ENCODE assay signal across 20 cellular contexts in genomic region chrX:2507904-2508630, GRCh38. TPM values are rescaled to one million over a fixed set of nuclear protein-coding genes. Genes with fewer than 3 reads are reported as not detected.
A peak's percentile ranks its signal among the peaks of the same experiment; 100 is the strongest.
DNase-seq lines count a peak whose midpoint lies in the region; ATAC-seq, FAIRE-seq and TF ChIP-seq lines count a peak whose summit lies in the region.
"Had no signal": no experiment of that assay in that cellular context is flagged by ENCODE, and none has a peak within 500 bp of the region (broad histone marks: within the 10 kb centered on the region; RNA-seq: fewer than 3 reads in every experiment).

No MANE protein-coding gene starts in this region.

- H3K9me3 ChIP-seq in breast epithelium (no peaks in the 10 kb centered on the region), pancreas (no peaks in the 10 kb centered on the region), upper lobe of right lung (no peaks in the 10 kb centered on the region), prostate gland (no peaks in the 10 kb centered on the region)

- H3K4me1 ChIP-seq in breast epithelium (no peaks in the 10 kb centered on the region), pancreas (peaks cover 0 to 6% (median 0%) of the 10 kb centered on the region in 3 donors), upper lobe of right lung (no peaks in the 10 kb centered on the region), prostate gland (replicated peaks) (no peaks in the 10 kb centered on the region)

- H3K36me3 ChIP-seq in breast epithelium (no peaks in the 10 kb centered on the region), pancreas (no peaks in the 10 kb centered on the region), upper lobe of right lung (no peaks in the 10 kb centered on the region), prostate gland (no peaks in the 10 kb centered on the region)

- BruUV-seq in MCF 10A (replicated peaks; lab: Mats Ljungman, UMichigan), result no TSS peak

- ATAC-seq in pancreas (peak; percentile 39 to 86 (median 67)), upper lobe of right lung (no peak)
- no peak for ATAC-seq in activated CD4-positive, alpha-beta T cell treated with anti-CD3 and anti-CD28 coated beads for 36 hours

- 49 to 50% methylated on average over 8 of the region's 8 CpGs for WGBS in pancreas, 2 donors
- 82% methylated on average over 8 of the region's 8 CpGs for WGBS in prostate gland

- H3K36me3 Mint-ChIP-seq in MCF 10A (ENCODE audit: insufficient read depth, unreplicated experiment), result no peaks in the 10 kb centered on the region
- H3K36me3 Mint-ChIP-seq in activated CD4-positive, alpha-beta T cell treated with anti-CD3 and anti-CD28 coated beads for 36 hours (ENCODE audit: low read depth), result no peaks in the 10 kb centered on the region
- H3K36me3 Mint-ChIP-seq: CD4-positive, alpha-beta memory T cell had no signal

- TF ChIP-seq CTCF in MCF 10A (IDR thresholded peaks at IDR 0.05; ENCODE audit: unreplicated experiment), result no peak
- TF ChIP-seq CTCF in breast epithelium (IDR thresholded peaks at IDR 0.05), result no peak
- TF ChIP-seq CTCF in pancreas (IDR thresholded peaks at IDR 0.05), result no peak
- TF ChIP-seq CTCF in upper lobe of right lung (IDR thresholded peaks at IDR 0.05), result no peak
- TF ChIP-seq CTCF in prostate gland (IDR thresholded peaks at IDR 0.05), result no peak

- peaks cover 10% of the 10 kb centered on the region for H3K27me3 Mint-ChIP-seq in MCF 10A (ENCODE audit: insufficient read depth, unreplicated experiment)
- H3K27me3 Mint-ChIP-seq in activated CD4-positive, alpha-beta T cell treated with anti-CD3 and anti-CD28 coated beads for 36 hours, result no peaks in the 10 kb centered on the region

- H3K27ac ChIP-seq in breast epithelium (no peak overlapping the region), pancreas (no peak overlapping the region), upper lobe of right lung (no peak overlapping the region), substantia nigra (ENCODE audit: low read depth, low read length, poor library complexity, severe bottlenecking) (no peak overlapping the region), prostate gland (no peak overlapping the region)
- H3K27ac ChIP-seq: RWPE1 had no signal

- intact Hi-C loops in MCF 10A (cut with micrococcal nuclease), result no loop called here
- intact Hi-C loops in breast epithelium (cut with DNase I; ENCODE audit: low total_unique reads), result no loop called here
- intact Hi-C loops in pancreas (cut with DNase I), result no loop called here
- intact Hi-C loops in upper lobe of right lung (cut with DNase I), result no loop called here
- intact Hi-C loops in activated CD4-positive, alpha-beta T cell treated with anti-CD3 and anti-CD28 coated beads for 36 hours (cut with DNase I, micrococcal nuclease), result no loop called here
- intact Hi-C loops in prostate gland (cut with DNase I), result no loop called here

- peak overlapping the region; percentile 18 for H3K27ac Mint-ChIP-seq in MCF 10A (ENCODE audit: low read depth, unreplicated experiment)
- H3K27ac Mint-ChIP-seq in activated CD4-positive, alpha-beta T cell treated with anti-CD3 and anti-CD28 coated beads for 36 hours, result no peak overlapping the region

- POLR2A ChIA-PET in MCF 10A (lab: Yijun Ruan, JAX), result no interaction called here
- POLR2A ChIA-PET in activated CD4-positive, alpha-beta T cell treated with anti-CD3 and anti-CD28 coated beads for 36 hours (lab: Charles Lee), result no interaction called here

- H3K4me1 Mint-ChIP-seq in MCF 10A (ENCODE audit: insufficient read depth, unreplicated experiment), result peaks cover 6% of the 10 kb centered on the region
- no peaks in the 10 kb centered on the region for H3K4me1 Mint-ChIP-seq in activated CD4-positive, alpha-beta T cell treated with anti-CD3 and anti-CD28 coated beads for 36 hours

- no peak for FAIRE-seq in pancreas (lab: Jason Lieb, UNC)
- FAIRE-seq: D721Med had no signal

- no peaks in the 10 kb centered on the region for H3K27me3 ChIP-seq in breast epithelium
- no peaks in the 10 kb centered on the region for H3K27me3 ChIP-seq in pancreas
- no peaks in the 10 kb centered on the region for H3K27me3 ChIP-seq in upper lobe of right lung
- H3K27me3 ChIP-seq in prostate gland (replicated peaks; ENCODE audit: insufficient read depth), result no peaks in the 10 kb centered on the region

- no peak overlapping the region for H3K4me3 ChIP-seq in breast epithelium
- H3K4me3 ChIP-seq in pancreas, result no peak overlapping the region
- no peak overlapping the region for H3K4me3 ChIP-seq in upper lobe of right lung
- no peak overlapping the region for H3K4me3 ChIP-seq in prostate gland

- H3K4me3 Mint-ChIP-seq in MCF 10A (ENCODE audit: unreplicated experiment), result no peak overlapping the region
- no peak overlapping the region for H3K4me3 Mint-ChIP-seq in activated CD4-positive, alpha-beta T cell treated with anti-CD3 and anti-CD28 coated beads for 36 hours
- H3K4me3 Mint-ChIP-seq: CD4-positive, alpha-beta memory T cell had no signal

- TF ChIP-seq POLR2A in breast epithelium (IDR thresholded peaks at IDR 0.05) (no peak), prostate gland (IDR thresholded peaks at IDR 0.05) (no peak)

- CTCF ChIA-PET in MCF 10A (lab: Yijun Ruan, JAX), result no interaction called here
- CTCF ChIA-PET in activated CD4-positive, alpha-beta T cell treated with anti-CD3 and anti-CD28 coated beads for 36 hours (lab: Charles Lee), result no interaction called here

- DNase-seq in MCF 10A (ENCODE audit: unreplicated experiment) (no peak), breast epithelium (ENCODE audit: low spot score in 2 of 2) (no peak), epidermal melanocyte (ENCODE audit: insufficient read length, low spot score) (peak; percentile 9), pancreas (no peak), upper lobe of right lung (peak; percentile 26), substantia nigra (lab: John Stamatoyannopoulos, UW) (no peak), prostate gland (ENCODE audit: low spot score) (no peak)
- DNase-seq in activated CD4-positive, alpha-beta T cell treated with anti-CD3 and anti-CD28 coated beads for 36 hours, result no peak
- DNase-seq: 8988T; CD4-positive, alpha-beta memory T cell; DMS79; GOT3; KBM-7; NCI-H1436; NCI-H2029; NCI-H2171 treated with DMSO at 0.1 percent for 48 hours; NCI-H446 treated with DMSO at 0.1 percent for 48 hours; NK-92 treated with Interleukin-12 subunit alpha and Interleukin-12 subunit beta, amount 100 ng/mL, for 24 hours had no signal

- H3K9me3 Mint-ChIP-seq in MCF 10A (ENCODE audit: unreplicated experiment), result no peaks in the 10 kb centered on the region
- no peaks in the 10 kb centered on the region for H3K9me3 Mint-ChIP-seq in activated CD4-positive, alpha-beta T cell treated with anti-CD3 and anti-CD28 coated beads for 36 hours (ENCODE audit: low read depth)

RNA-seq across cellular contexts. Expression of gene DHRSX, which starts 7.3 kb away (rescaled TPM):
- total RNA-seq in MCF 10A (2022), result 23.9 and 26.5 TPM in 2 replicates
- 10 to 100 TPM; 24.3 to 39.0 (median 29.2) TPM for total RNA-seq in breast epithelium
- 10 to 100 TPM; 14.1 to 26.5 (median 18.7) TPM for total RNA-seq in pancreas
- polyA plus RNA-seq in pancreas, result 10 to 100 TPM in 1 of 2 donors, 1 to 10 TPM in 1; 8.1 to 11.9 TPM
- 34.8 TPM for total RNA-seq in upper lobe of right lung
- 10 to 100 TPM; 13.8 to 17.7 TPM for total RNA-seq in activated CD4-positive, alpha-beta T cell treated with anti-CD3 and anti-CD28 coated beads for 36 hours
- 10 to 100 TPM; 24.2 to 37.1 TPM for total RNA-seq in prostate gland

RNA-seq across cellular contexts. Expression of gene ZBED1, which starts 7.3 kb away (rescaled TPM):
- total RNA-seq in MCF 10A (2022) (19.6 and 23.7 TPM in 2 replicates), breast epithelium (10 to 100 TPM; 37.6 to 38.7 (median 37.6) TPM), pancreas (10 to 100 TPM; 21.9 to 39.5 (median 27.1) TPM), upper lobe of right lung (40.0 TPM), prostate gland (10 to 100 TPM; 52.6 to 92.1 TPM)
- 10 to 100 TPM; 11.9 to 16.2 TPM for polyA plus RNA-seq in pancreas
- 10 to 100 TPM; 30.0 to 33.6 TPM for total RNA-seq in activated CD4-positive, alpha-beta T cell treated with anti-CD3 and anti-CD28 coated beads for 36 hours

Comparison
In these comparisons a context has a peak if more than half of its experiments do, and no peak if none do; other contexts are left out.
1. DNase-seq: peak in epidermal melanocyte (single experiment) and upper lobe of right lung (single experiment); none in MCF 10A (single experiment), breast epithelium (0 of 2), pancreas (0 of 6), substantia nigra (0 of 49), activated CD4-positive, alpha-beta T cell treated with anti-CD3 and anti-CD28 coated beads for 36 hours (single experiment) and prostate gland (single experiment).
2. ATAC-seq: peak in pancreas (4 of 4); none in upper lobe of right lung (single experiment) and activated CD4-positive, alpha-beta T cell treated with anti-CD3 and anti-CD28 coated beads for 36 hours (single experiment).